10 cellular contexts compared by ENCODE assay signal in the genomic region with DNA sequence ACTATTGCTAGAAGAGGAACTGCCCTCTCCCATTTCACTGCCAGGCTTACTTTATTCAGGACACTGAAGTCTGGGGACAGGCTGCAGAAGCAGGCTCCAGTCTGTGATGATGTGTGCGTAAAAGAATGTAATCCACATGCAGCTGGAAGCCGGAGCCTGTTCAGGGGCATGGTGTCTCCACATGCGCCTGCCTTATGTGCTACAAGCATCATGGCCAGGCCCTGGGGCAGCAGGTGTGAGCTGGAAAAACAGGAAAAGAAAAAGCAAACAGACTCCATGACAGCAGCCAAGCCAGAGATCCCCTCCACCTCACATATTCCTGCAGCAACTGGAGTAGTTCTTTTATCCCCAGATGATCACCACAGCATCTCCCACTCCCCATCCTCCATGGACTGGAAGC. TPM values are rescaled to one million over a fixed set of nuclear protein-coding genes. Genes with fewer than 3 reads are reported as not detected.
DNase-seq lines count a peak whose midpoint lies in the region; ATAC-seq, FAIRE-seq and TF ChIP-seq lines count a peak whose summit lies in the region.
"Had no signal": no experiment of that assay in that cellular context is flagged by ENCODE, and none has a peak within 500 bp of the region (broad histone marks: within the 10 kb centered on the region; RNA-seq: fewer than 3 reads in every experiment).

No MANE protein-coding gene starts in this region.

- H2AFZ ChIP-seq in astrocyte (ENCODE audit: low read depth, low read length) (no peak overlapping the region), hepatocyte (no peak overlapping the region)

- no peaks in the 10 kb centered on the region for H3K9me3 ChIP-seq in astrocyte (ENCODE audit: insufficient read depth, low read depth, low read length)
- H3K9me3 ChIP-seq in hepatocyte (ENCODE audit: low read depth) = no peaks in the 10 kb centered on the region
- no peaks in the 10 kb centered on the region for H3K9me3 ChIP-seq in upper lobe of right lung

- H3K4me3 ChIP-seq in astrocyte (ENCODE audit: insufficient read depth, low read depth, low read length) (no peak overlapping the region), hepatocyte (no peak overlapping the region), upper lobe of right lung (no peak overlapping the region)

- peaks cover 19% of the 10 kb centered on the region for H3K4me1 Mint-ChIP-seq in astrocyte (ENCODE audit: low read depth, unreplicated experiment)

- no peaks in the 10 kb centered on the region for H3K9me2 ChIP-seq in hepatocyte (replicated peaks; ENCODE audit: insufficient read depth)

- peak overlapping the region; percentile 37 for H3K27ac Mint-ChIP-seq in astrocyte (ENCODE audit: unreplicated experiment)

- peak; percentile 24 for DNase-seq in activated effector memory CD4-positive, alpha-beta T cell treated with anti-CD3 and anti-CD28 coated beads, Interleukin-2, amount 50 U/mL, for 16 hours
- DNase-seq in activated effector memory CD4-positive, alpha-beta T cell treated with Interleukin-2 at 50 U/mL for 16 hours = no peak
- DNase-seq in astrocyte (ENCODE audit: low read depth) = peak; percentile 79
- DNase-seq in hepatocyte (ENCODE audit: low spot score) = peak; percentile 65
- no peak for DNase-seq in upper lobe of right lung
- no peak for DNase-seq in NCI-H1436 treated with DMSO at 0.1 percent for 48 hours (lab: John Stamatoyannopoulos, UW)
- DNase-seq in T1000 (lab: John Stamatoyannopoulos, UW) = no peak
- DNase-seq: ACHN, caudate nucleus had no signal

- FAIRE-seq in astrocyte (lab: Jason Lieb, UNC) = peak; percentile 77

- H3K4me1 ChIP-seq in astrocyte (ENCODE audit: insufficient read depth, low read length) (peaks cover 12% of the 10 kb centered on the region), hepatocyte (ENCODE audit: insufficient read depth) (no peaks in the 10 kb centered on the region), upper lobe of right lung (no peaks in the 10 kb centered on the region)

- H3K27me3 Mint-ChIP-seq in astrocyte (ENCODE audit: low read depth, unreplicated experiment) = no peaks in the 10 kb centered on the region

- no peaks in the 10 kb centered on the region for H3K79me2 ChIP-seq in astrocyte (ENCODE audit: insufficient read depth, low read length)
- no peaks in the 10 kb centered on the region for H3K79me2 ChIP-seq in hepatocyte

- H3K9me3 Mint-ChIP-seq in astrocyte (ENCODE audit: unreplicated experiment) = peaks cover 2% of the 10 kb centered on the region

- no peaks in the 10 kb centered on the region for H3K36me3 ChIP-seq in astrocyte (ENCODE audit: insufficient read depth, low read length)
- H3K36me3 ChIP-seq in hepatocyte (replicated peaks; ENCODE audit: insufficient read depth, low read depth) = no peaks in the 10 kb centered on the region
- H3K36me3 ChIP-seq in upper lobe of right lung = no peaks in the 10 kb centered on the region

- TF ChIP-seq POLR2A in GM18505 (IDR thresholded peaks at IDR 0.05; ENCODE audit: borderline replicate concordance, extremely low read depth, insufficient read depth, insufficient read length) = no peak

- no peak overlapping the region for H3K27ac ChIP-seq in astrocyte (ENCODE audit: low read depth, low read length)
- no peak overlapping the region for H3K27ac ChIP-seq in hepatocyte
- H3K27ac ChIP-seq in upper lobe of right lung = peak overlapping the region; percentile 24

- peaks cover 12% of the 10 kb centered on the region for H3K36me3 Mint-ChIP-seq in astrocyte (ENCODE audit: low read depth, unreplicated experiment)

- peak; percentile 52 for ATAC-seq in upper lobe of right lung
- ATAC-seq in GM18505 (IDR thresholded peaks at IDR 0.05; ENCODE audit: unreplicated experiment) = no peak

- no peak overlapping the region for H3K9ac ChIP-seq in astrocyte (ENCODE audit: low read length)

- H3K27me3 ChIP-seq in astrocyte (ENCODE audit: insufficient read depth, low read length) (no peaks in the 10 kb centered on the region), hepatocyte (no peaks in the 10 kb centered on the region), upper lobe of right lung (no peaks in the 10 kb centered on the region)

- 23% methylated on average over 3 of the region's 3 CpGs for WGBS in hepatocyte (ENCODE audit: low lambda C conversion rate, missing lambda C conversion rate)

- TF ChIP-seq CTCF in astrocyte (IDR thresholded peaks at IDR 0.05; ENCODE audit: insufficient read depth, low read depth, low read length) (no peak), hepatocyte (IDR thresholded peaks at IDR 0.05; ENCODE audit: poor library complexity) (no peak), upper lobe of right lung (IDR thresholded peaks at IDR 0.05) (no peak)

- H4K20me1 ChIP-seq in astrocyte (ENCODE audit: insufficient read depth, low read length) = peaks cover 7% of the 10 kb centered on the region
- H4K20me1 ChIP-seq in hepatocyte (ENCODE audit: insufficient read depth, poor library complexity, severe bottlenecking) = no peaks in the 10 kb centered on the region

- no peak overlapping the region for H3K4me3 Mint-ChIP-seq in astrocyte (ENCODE audit: unreplicated experiment)

- intact Hi-C loops in upper lobe of right lung (cut with DNase I) = no loop called here

- H3K4me2 ChIP-seq in astrocyte (ENCODE audit: low read length) (peak overlapping the region; percentile 6), hepatocyte (no peak overlapping the region)

RNA-seq across cellular contexts. Expression of a gene that starts 33.4 kb away (rescaled TPM):
- 46.3 and 51.0 TPM in 2 replicates for total RNA-seq in astrocyte
- 135 and 146 TPM in 2 replicates for total RNA-seq in hepatocyte
- polyA plus RNA-seq in hepatocyte = 64.3 and 76.9 TPM in 2 replicates
- total RNA-seq in upper lobe of right lung = 92.9 TPM

RNA-seq across cellular contexts. Expression of a gene that starts 42.9 kb away (rescaled TPM):
- total RNA-seq in astrocyte (34.3 and 35.6 TPM in 2 replicates), hepatocyte (35.2 and 53.7 TPM in 2 replicates), upper lobe of right lung (36.9 TPM)
- 68.1 and 70.7 TPM in 2 replicates for polyA plus RNA-seq in hepatocyte

Comparison
In these comparisons a context has a peak if more than half of its experiments do, and no peak if none do; other contexts are left out.
1. DNase-seq: peak in activated effector memory CD4-positive, alpha-beta T cell treated with anti-CD3 and anti-CD28 coated beads, Interleukin-2, amount 50 U/mL, for 16 hours (single experiment), astrocyte (single experiment) and hepatocyte (single experiment); none in activated effector memory CD4-positive, alpha-beta T cell treated with Interleukin-2 at 50 U/mL for 16 hours (single experiment), upper lobe of right lung (single experiment), NCI-H1436 treated with DMSO at 0.1 percent for 48 hours (single experiment) and T1000 (single experiment).